17 cellular contexts compared by ENCODE assay signal in genomic region chr5:100496296-100496695, GRCh38. TPM values are rescaled to one million over a fixed set of nuclear protein-coding genes. Genes with fewer than 3 reads are reported as not detected.
DNase-seq lines count a peak whose midpoint lies in the region; ATAC-seq and TF ChIP-seq lines count a peak whose summit lies in the region.
"Had no signal": no experiment of that assay in that cellular context is flagged by ENCODE, and none has a peak within 500 bp of the region (broad histone marks: within the 10 kb centered on the region; RNA-seq: fewer than 3 reads in every experiment).

No MANE protein-coding gene starts in this region.

- intact Hi-C loops in left lung (cut with DNase I) = no loop called here
- intact Hi-C loops in aorta (cut with DNase I) = no loop called here
- intact Hi-C loops in mammary epithelial cell (cut with micrococcal nuclease) = no loop called here

- TF ChIP-seq CTCF in left lung (IDR thresholded peaks at IDR 0.05) = no peak
- no peak for TF ChIP-seq CTCF in mammary epithelial cell (conservative IDR thresholded peaks at IDR 0.05 in 1 of 2, IDR thresholded peaks at IDR 0.05 in 1 of 2; ENCODE audit: extremely low read depth in 1 of 2, insufficient read depth in 1 of 2, low read depth in 1 of 2, low read length in 2 of 2)

- ATAC-seq in left lung = peak; percentile 47
- no peak for ATAC-seq in aorta (ENCODE audit: low FRiP score)
- ATAC-seq in GM18511 (IDR thresholded peaks at IDR 0.05; ENCODE audit: unreplicated experiment) = no peak

- dilution Hi-C loops in mammary epithelial cell (cut with HindIII; ENCODE audit: low sequenced_read_pairs) = no loop called here

- no peaks in the 10 kb centered on the region for H4K20me1 ChIP-seq in mammary epithelial cell (ENCODE audit: insufficient read depth, low read length)
- H4K20me1 ChIP-seq: BLaER1 had no signal

- no peak overlapping the region for H3K9ac ChIP-seq in mammary epithelial cell (ENCODE audit: insufficient read depth, low read length)
- H3K9ac ChIP-seq: BLaER1 had no signal

- H3K4me1 ChIP-seq in left lung = no peaks in the 10 kb centered on the region
- H3K4me1 ChIP-seq in aorta (ENCODE audit: control insufficient read depth in 1 of 2, insufficient read depth in 2 of 2, low read length in 2 of 2) = no peaks in the 10 kb centered on the region
- no peaks in the 10 kb centered on the region for H3K4me1 ChIP-seq in mammary epithelial cell (ENCODE audit: insufficient read depth, low read length)
- H3K4me1 ChIP-seq: BLaER1, SJSA1 had no signal

- no peaks in the 10 kb centered on the region for H3K79me2 ChIP-seq in mammary epithelial cell (ENCODE audit: insufficient read depth, low read length)

- no peak overlapping the region for H3K4me2 ChIP-seq in mammary epithelial cell (ENCODE audit: insufficient read depth, low read depth, low read length)
- H3K4me2 ChIP-seq: BLaER1 had no signal

- H3K9me3 ChIP-seq in left lung = no peaks in the 10 kb centered on the region
- H3K9me3 ChIP-seq in aorta (ENCODE audit: control insufficient read depth, low read length) = no peaks in the 10 kb centered on the region
- no peaks in the 10 kb centered on the region for H3K9me3 ChIP-seq in mammary epithelial cell (replicated peaks; ENCODE audit: insufficient read depth, low read length)
- H3K9me3 ChIP-seq: BLaER1 had no signal

- no peaks in the 10 kb centered on the region for H3K27me3 ChIP-seq in left lung
- H3K27me3 ChIP-seq in aorta (ENCODE audit: control insufficient read depth in 1 of 2, insufficient read depth in 2 of 2, low read length in 1 of 2) = no peaks in the 10 kb centered on the region
- H3K27me3 ChIP-seq in mammary epithelial cell (ENCODE audit: insufficient read depth, low read length) = no peaks in the 10 kb centered on the region
- H3K27me3 ChIP-seq: BLaER1, SJSA1 had no signal

- H3K36me3 ChIP-seq in left lung (no peaks in the 10 kb centered on the region), aorta (ENCODE audit: control insufficient read depth in 1 of 2, insufficient read depth in 2 of 2, low read length in 1 of 2) (no peaks in the 10 kb centered on the region), mammary epithelial cell (ENCODE audit: insufficient read depth, low read length) (no peaks in the 10 kb centered on the region)
- H3K36me3 ChIP-seq: BLaER1, SJSA1 had no signal

- no peak overlapping the region for H3K27ac ChIP-seq in left lung
- no peak overlapping the region for H3K27ac ChIP-seq in aorta (ENCODE audit: low read depth in 1 of 2, low read length in 2 of 2)
- no peak overlapping the region for H3K27ac ChIP-seq in mammary epithelial cell (ENCODE audit: insufficient read depth, low read depth, low read length)
- H3K27ac ChIP-seq: BLaER1, SJSA1 had no signal

- H3K4me3 ChIP-seq in left lung (no peak overlapping the region), aorta (ENCODE audit: low read length in 2 of 2) (no peak overlapping the region), mammary epithelial cell (replicated peaks in 1 of 3; ENCODE audit: insufficient read depth in 1 of 3, low read depth in 2 of 3, low read length in 3 of 3) (no peak overlapping the region)
- H3K4me3 ChIP-seq: BLaER1, SJSA1 had no signal

- in situ Hi-C loops in mammary epithelial cell (cut with MboI; ENCODE audit: low sequenced_read_pairs in 2 of 2) = loop anchor here in 1 of 2 donors (25.0 kb wide), 1 partner anchor 891 kb away; no protein-coding TSS in a partner anchor

- DNase-seq in NCI-H446 treated with DMSO at 0.1 percent for 48 hours (lab: John Stamatoyannopoulos, UW) (peak; percentile 49), NCI-H446 (lab: John Stamatoyannopoulos, UW) (no peak), NCI-H2029 treated with DMSO at 0.1 percent for 48 hours (lab: John Stamatoyannopoulos, UW) (peak; percentile 42), NCI-H69 (lab: John Stamatoyannopoulos, UW) (peak; percentile 11), left lung (no peak), aorta (no peak), mammary epithelial cell (no peak)
- DNase-seq: EL, H9, MV-4-11, NCI-H1436, NCI-H2107, NCI-H526 treated with DMSO at 0.1 percent for 48 hours, T-helper 2 cell had no signal

- H2AFZ ChIP-seq in mammary epithelial cell (ENCODE audit: low read depth, low read length) = no peak overlapping the region

- no TSS peak for BruUV-seq in mammary epithelial cell (replicated peaks; lab: Mats Ljungman, UMichigan)

- 67 to 78% methylated on average over 1 of the region's 1 CpG for WGBS in aorta, 2 donors
- 89% methylated on average over 1 of the region's 1 CpG for WGBS in mammary epithelial cell (ENCODE audit: low coverage, missing lambda C conversion rate)

- CTCF ChIA-PET in mammary epithelial cell (lab: Charles Lee; ENCODE audit: low non-redundant PET) = no interaction called here

RNA-seq across cellular contexts. Expression of gene FAM174A, which starts 38.9 kb away (rescaled TPM):
- total RNA-seq in left lung (10 to 100 TPM; 17.4 to 21.5 TPM), aorta (10 to 100 TPM; 14.3 to 23.2 TPM), mammary epithelial cell (10 to 100 TPM; 16.6 to 37.3 TPM)
- polyA plus RNA-seq in aorta (10 to 100 TPM; 11.4 to 23.8 TPM), mammary epithelial cell (8.0 TPM)
- polyA minus RNA-seq in mammary epithelial cell = not detected

Comparison
In these comparisons a context has a peak if more than half of its experiments do, and no peak if none do; other contexts are left out.
1. DNase-seq: peak in NCI-H446 treated with DMSO at 0.1 percent for 48 hours (single experiment), NCI-H2029 treated with DMSO at 0.1 percent for 48 hours (single experiment) and NCI-H69 (single experiment); none in NCI-H446 (0 of 2), left lung (0 of 2), aorta (0 of 2) and mammary epithelial cell (single experiment).